ENCODE assay signal across 15 cellular contexts in the genomic region with DNA sequence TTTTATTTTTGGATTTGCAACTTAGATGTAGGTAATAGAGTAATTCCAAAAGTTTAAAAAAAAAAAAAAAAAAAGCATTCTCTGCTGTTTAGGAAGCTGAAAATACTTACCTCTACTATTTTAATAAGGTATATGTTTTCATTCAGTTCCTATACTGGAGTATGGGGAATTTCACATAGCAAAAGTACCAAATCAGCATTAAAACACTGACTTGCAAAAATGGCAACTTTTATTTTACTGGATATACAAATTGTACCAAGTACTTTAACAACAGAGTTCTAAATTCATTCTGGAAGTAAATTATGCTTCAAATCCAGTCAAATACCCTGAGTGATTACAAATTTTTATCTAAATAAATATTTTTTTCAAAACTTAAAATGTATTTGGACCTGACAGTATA.
A peak's percentile ranks its signal among the peaks of the same experiment; 100 is the strongest.
DNase-seq lines count a peak whose midpoint lies in the region; ATAC-seq and TF ChIP-seq lines count a peak whose summit lies in the region.
"Had no signal": no experiment of that assay in that cellular context is flagged by ENCODE, and none has a peak within 500 bp of the region (broad histone marks: within the 10 kb centered on the region; RNA-seq: fewer than 3 reads in every experiment).

No MANE protein-coding gene starts in this region.

- DNase-seq in heart right ventricle = no peak
- no peak for DNase-seq in left ventricle myocardium superior
- no peak for DNase-seq in brain microvascular endothelial cell
- DNase-seq in mesenchymal stem cell = no peak
- no peak for DNase-seq in thyroid gland
- DNase-seq in GM10266 (ENCODE audit: extremely low spot score) = no peak
- DNase-seq in AG20443 (ENCODE audit: low spot score) = no peak
- no peak for DNase-seq in NOMO-1 (lab: John Stamatoyannopoulos, UW; ENCODE audit: unreplicated experiment in 2 of 2)
- DNase-seq: activated CD4-positive, alpha-beta T cell treated with anti-CD3 and anti-CD28 coated beads, Interleukin-2, amount 10 ng/mL, durations not matched to agents 7 days and 5 days; activated T-cell treated with anti-CD3 and anti-CD28 coated beads, Interleukin-2, amount 50 U/mL, for 48 hours; cortex of kidney; foreskin melanocyte; NCI-H1092 treated with DMSO at 0.1 percent for 48 hours; substantia nigra had no signal

- H3K27ac ChIP-seq in heart right ventricle (peak overlapping the region; percentile 1 to 95 (median 88)), brain microvascular endothelial cell (peak overlapping the region; percentile 98), mesenchymal stem cell (ENCODE audit: low read length, poor library complexity, severe bottlenecking) (no peak overlapping the region), thyroid gland (peak overlapping the region; percentile 49 to 94 (median 79))

- ATAC-seq in heart right ventricle = no peak
- ATAC-seq in left ventricle myocardium superior = no peak
- ATAC-seq: Panc1 had no signal

- no peak overlapping the region for H3K18ac ChIP-seq in mesenchymal stem cell (ENCODE audit: low read depth in 1 of 2, low read length in 2 of 2)

- no peak overlapping the region for H2BK5ac ChIP-seq in mesenchymal stem cell (ENCODE audit: low read depth, low read length, poor library complexity, severe bottlenecking)

- TF ChIP-seq POLR2A in thyroid gland (IDR thresholded peaks at IDR 0.05) = no peak

- H4K91ac ChIP-seq in mesenchymal stem cell (ENCODE audit: low read length) = no peak overlapping the region

- H4K8ac ChIP-seq in mesenchymal stem cell (ENCODE audit: low read length) = no peak overlapping the region

- peaks cover 13% of the 10 kb centered on the region for H3K79me1 ChIP-seq in mesenchymal stem cell (replicated peaks; ENCODE audit: low read length, poor library complexity, severe bottlenecking)

- no peak overlapping the region for H2BK15ac ChIP-seq in mesenchymal stem cell (ENCODE audit: low read depth, poor library complexity, severe bottlenecking)

- H3K4me1 ChIP-seq in heart right ventricle = peaks cover 0 to 83% (median 56%) of the 10 kb centered on the region in 9 donors
- H3K4me1 ChIP-seq in mesenchymal stem cell (ENCODE audit: control insufficient read depth, insufficient read depth, low read depth, low read length) = peaks cover 2% of the 10 kb centered on the region
- peaks cover 12 to 18% of the 10 kb centered on the region in 2 donors for H3K4me1 ChIP-seq in thyroid gland

- intact Hi-C loops in heart right ventricle (cut with DNase I) = loop anchor here in 6 of 10 donors (5.0 to 10.0 kb wide), 8 partner anchors 74 to 276 kb away; partner anchors contain the start of gene TCF4 (in 4 of the 6)
- intact Hi-C loops in left ventricle myocardium superior (cut with micrococcal nuclease) = no loop called here
- intact Hi-C loops in thyroid gland (cut with DNase I) = no loop called here

- H2BK120ac ChIP-seq in mesenchymal stem cell (ENCODE audit: low read depth, low read length) = no peak overlapping the region

- H3K14ac ChIP-seq in mesenchymal stem cell (ENCODE audit: low read length in 2 of 2) = no peak overlapping the region

- H2AFZ ChIP-seq in mesenchymal stem cell (ENCODE audit: low read depth, low read length) = no peak overlapping the region

- H3K36me3 ChIP-seq in heart right ventricle = no peaks in the 10 kb centered on the region
- no peaks in the 10 kb centered on the region for H3K36me3 ChIP-seq in brain microvascular endothelial cell (replicated peaks)
- peaks cover 0 to 3% of the 10 kb centered on the region in 2 experiments for H3K36me3 ChIP-seq in mesenchymal stem cell (ENCODE audit: control insufficient read depth in 1 of 2, insufficient read depth in 2 of 2, low read depth in 1 of 2, low read length in 2 of 2)
- no peaks in the 10 kb centered on the region for H3K36me3 ChIP-seq in thyroid gland

- no peak overlapping the region for H2AK5ac ChIP-seq in mesenchymal stem cell (ENCODE audit: low read length, severe bottlenecking)

- in situ Hi-C loops in brain microvascular endothelial cell (cut with HindIII; ENCODE audit: low pct_ligation_motif_present, low sequenced_read_pairs) = no loop called here

- no peak overlapping the region for H3K4me2 ChIP-seq in mesenchymal stem cell (ENCODE audit: low read length, poor library complexity, severe bottlenecking)

- H3K4me3 ChIP-seq in heart right ventricle = peak overlapping the region in 5 of 10 donors; percentile 26 to 44 (median 42)
- H3K4me3 ChIP-seq in brain microvascular endothelial cell (ENCODE audit: low read depth, low read length) = no peak overlapping the region
- peak overlapping the region in 1 of 2 experiments; percentile 64 for H3K4me3 ChIP-seq in mesenchymal stem cell (ENCODE audit: insufficient read depth in 1 of 2, low read depth in 1 of 2, low read length in 2 of 2)
- H3K4me3 ChIP-seq in thyroid gland (replicated peaks in 1 of 3) = no peak overlapping the region

- H3K23ac ChIP-seq in mesenchymal stem cell (ENCODE audit: low read length in 2 of 2) = no peak overlapping the region

- peaks cover 0 to 4% (median 0%) of the 10 kb centered on the region in 11 donors for H3K9me3 ChIP-seq in heart right ventricle
- H3K9me3 ChIP-seq in mesenchymal stem cell (ENCODE audit: control insufficient read depth, low read length) = no peaks in the 10 kb centered on the region
- H3K9me3 ChIP-seq in thyroid gland = no peaks in the 10 kb centered on the region

- no peak overlapping the region for H2BK12ac ChIP-seq in mesenchymal stem cell (ENCODE audit: low read length in 2 of 2)

- peak overlapping the region; percentile 93 for H3K9ac ChIP-seq in mesenchymal stem cell (ENCODE audit: low read length)

- no peak for TF ChIP-seq CTCF in heart right ventricle (IDR thresholded peaks at IDR 0.05)
- no peak for TF ChIP-seq CTCF in brain microvascular endothelial cell (IDR thresholded peaks at IDR 0.05; ENCODE audit: low read depth, low read length, missing control alignments)
- TF ChIP-seq CTCF in thyroid gland (IDR thresholded peaks at IDR 0.05) = no peak
- TF ChIP-seq CTCF in GM10266 (IDR thresholded peaks at IDR 0.05; ENCODE audit: control insufficient read depth, insufficient read depth, low read depth, missing control alignments) = no peak

- H3K27me3 ChIP-seq in heart right ventricle (no peaks in the 10 kb centered on the region), brain microvascular endothelial cell (replicated peaks) (no peaks in the 10 kb centered on the region), mesenchymal stem cell (ENCODE audit: control insufficient read depth in 1 of 2, insufficient read depth in 1 of 2, low read length in 2 of 2) (no peaks in the 10 kb centered on the region), thyroid gland (no peaks in the 10 kb centered on the region)

- no peak overlapping the region for H3K4ac ChIP-seq in mesenchymal stem cell (ENCODE audit: low read depth in 1 of 2, low read length in 2 of 2)

Comparison
In these comparisons a context has a peak if more than half of its experiments do, and no peak if none do; other contexts are left out.
1. intact Hi-C loops: an anchor here in heart right ventricle (5.0 to 10.0 kb wide); none called in left ventricle myocardium superior and thyroid gland.